ENCODE assay signal across 13 cellular contexts in genomic region chr10:132972149-132972985, GRCh38. TPM values are rescaled to one million over a fixed set of nuclear protein-coding genes. Genes with fewer than 3 reads are reported as not detected.
"Had no signal": no experiment of that assay in that cellular context is flagged by ENCODE, and none has a peak within 500 bp of the region (broad histone marks: within the 10 kb centered on the region; RNA-seq: fewer than 3 reads in every experiment).

No MANE protein-coding gene starts in this region.

- H3K4me3 Mint-ChIP-seq: activated CD8-positive, alpha-beta memory T cell treated with anti-CD3 and anti-CD28 coated beads, Interleukin-2, amount 10 ng/mL, durations not matched to agents 7 days and 5 days; activated naive CD8-positive, alpha-beta T cell treated with anti-CD3 and anti-CD28 coated beads, Interleukin-2, amount 50 U/mL, for 24 hours; stimulated activated memory B cell treated with anti-CD40 and anti-IgM and Interleukin-4, amounts not matched to agents 10 μg/mL and 1 μg/mL and 100 μg/mL, for 72 hours; T-helper 1 cell treated with Interleukin-12 subunit alpha and Interleukin-12 subunit beta and Interleukin-4 antibody, amounts not matched to agents 30 μg/mL and 1 μg/mL, for 36 hours had no signal

- H3K4me1 Mint-ChIP-seq: activated CD8-positive, alpha-beta memory T cell treated with anti-CD3 and anti-CD28 coated beads, Interleukin-2, amount 10 ng/mL, durations not matched to agents 7 days and 5 days; activated naive CD8-positive, alpha-beta T cell treated with anti-CD3 and anti-CD28 coated beads, Interleukin-2, amount 50 U/mL, for 24 hours; stimulated activated memory B cell treated with anti-CD40 and anti-IgM and Interleukin-4, amounts not matched to agents 10 μg/mL and 1 μg/mL and 100 μg/mL, for 72 hours had no signal

- ATAC-seq: activated CD8-positive, alpha-beta memory T cell treated with anti-CD3 and anti-CD28 coated beads, Interleukin-2, amount 10 ng/mL, durations not matched to agents 7 days and 5 days; esophagus mucosa; left lobe of liver; stimulated activated memory B cell treated with anti-CD40 and anti-IgM and Interleukin-4, amounts not matched to agents 10 μg/mL and 1 μg/mL and 100 μg/mL, for 72 hours had no signal

- H3K27ac Mint-ChIP-seq: activated CD8-positive, alpha-beta memory T cell treated with anti-CD3 and anti-CD28 coated beads, Interleukin-2, amount 10 ng/mL, durations not matched to agents 7 days and 5 days; activated naive CD8-positive, alpha-beta T cell treated with anti-CD3 and anti-CD28 coated beads, Interleukin-2, amount 50 U/mL, for 24 hours; stimulated activated memory B cell treated with anti-CD40 and anti-IgM and Interleukin-4, amounts not matched to agents 10 μg/mL and 1 μg/mL and 100 μg/mL, for 72 hours; T-helper 1 cell treated with Interleukin-12 subunit alpha and Interleukin-12 subunit beta and Interleukin-4 antibody, amounts not matched to agents 30 μg/mL and 1 μg/mL, for 36 hours had no signal

- H3K9me3 Mint-ChIP-seq: activated naive CD8-positive, alpha-beta T cell treated with anti-CD3 and anti-CD28 coated beads, Interleukin-2, amount 50 U/mL, for 24 hours; T-helper 1 cell treated with Interleukin-12 subunit alpha and Interleukin-12 subunit beta and Interleukin-4 antibody, amounts not matched to agents 30 μg/mL and 1 μg/mL, for 36 hours had no signal

- H3K36me3 Mint-ChIP-seq: activated CD8-positive, alpha-beta memory T cell treated with anti-CD3 and anti-CD28 coated beads, Interleukin-2, amount 10 ng/mL, durations not matched to agents 7 days and 5 days; stimulated activated memory B cell treated with anti-CD40 and anti-IgM and Interleukin-4, amounts not matched to agents 10 μg/mL and 1 μg/mL and 100 μg/mL, for 72 hours had no signal

- DNase-seq: activated CD4-positive, alpha-beta T cell treated with anti-CD3 and anti-CD28 coated beads, Interleukin-2, amount 50 U/mL, for 48 hours; activated CD4-positive, CD25-positive, alpha-beta regulatory T cell; activated CD8-positive, alpha-beta memory T cell treated with anti-CD3 and anti-CD28 coated beads, Interleukin-2, amount 10 ng/mL, durations not matched to agents 7 days and 5 days; activated naive CD8-positive, alpha-beta T cell treated with anti-CD3 and anti-CD28 coated beads, Interleukin-2, amount 50 U/mL, for 24 hours; activated T-cell treated with anti-CD3 and anti-CD28 coated beads, Interleukin-2, amount 50 U/mL, for 48 hours; mesenchymal stem cell; stimulated activated CD4-positive, alpha-beta T cell treated with anti-CD3 and anti-CD28 coated beads, Interleukin-1b, Interleukin-23, amount 100 ng/mL, for 48 hours; trophoblast cell had no signal

RNA-seq across cellular contexts. Expression of gene CFAP46, which starts 30.0 kb away (rescaled TPM):
- total RNA-seq: activated CD8-positive, alpha-beta memory T cell treated with anti-CD3 and anti-CD28 coated beads, Interleukin-2, amount 10 ng/mL, durations not matched to agents 7 days and 5 days; ascending aorta had no signal
